In genomic region chr9:137236238-137236935, GRCh38 we compare ENCODE assay signal across 8 cellular contexts. TPM values are rescaled to one million over a fixed set of nuclear protein-coding genes. Genes with fewer than 3 reads are reported as not detected.
DNase-seq lines count a peak whose midpoint lies in the region; ATAC-seq, FAIRE-seq and TF ChIP-seq lines count a peak whose summit lies in the region.

No MANE protein-coding gene starts in this region.

- peak overlapping the region; percentile 84 for H3K27ac ChIP-seq in BLaER1
- H3K27ac ChIP-seq in WERI-Rb-1, result peak overlapping the region; percentile 56
- H3K27ac ChIP-seq in keratinocyte (ENCODE audit: control insufficient read depth, insufficient read depth, low read length), result no peak overlapping the region

- dilution Hi-C loops in keratinocyte (cut with MboI; ENCODE audit: extremely low pct_ligation_motif_present, low sequenced_read_pairs), result no loop called here

- FAIRE-seq in H54 (lab: Jason Lieb, UNC) (no peak), keratinocyte (lab: Jason Lieb, UNC) (no peak)

- TF ChIP-seq CTCF in WERI-Rb-1 (IDR thresholded peaks at IDR 0.05; ENCODE audit: low read depth, low read length) (peak; percentile 76), keratinocyte (optimal IDR thresholded peaks at IDR 0.05 in 1 of 3, IDR thresholded peaks at IDR 0.05 in 1 of 3, conservative IDR thresholded peaks at IDR 0.05 in 1 of 3; ENCODE audit: extremely low read depth in 1 of 3, insufficient read depth in 2 of 3, low read length in 3 of 3) (peak in 2 of 3 experiments; percentile 83 to 99)

- no peak for ATAC-seq in GM21717 (IDR thresholded peaks at IDR 0.05; ENCODE audit: unreplicated experiment)

- no peak for TF ChIP-seq POLR2A in H54 (IDR thresholded peaks at IDR 0.05; ENCODE audit: low read depth, low read length)

- peak; percentile 98 for DNase-seq in H54 (ENCODE audit: insufficient read length, low spot score)
- peak; percentile 67 for DNase-seq in NCI-H2196 treated with DMSO at 0.1 percent for 48 hours (lab: John Stamatoyannopoulos, UW; ENCODE audit: unreplicated experiment)
- peak; percentile 83 for DNase-seq in WERI-Rb-1
- peak; percentile 90 to 97 for DNase-seq in T47D (ENCODE audit: low read depth in 1 of 2, low spot score in 1 of 2)
- no peak for DNase-seq in keratinocyte (ENCODE audit: low read depth, low spot score)
- DNase-seq in stimulated activated CD4-positive, alpha-beta T cell treated with anti-CD3 and anti-CD28 coated beads, Interleukin-15, amount 100 ng/mL, for 1 hour (ENCODE audit: low read depth in 1 of 2, low spot score in 1 of 2), result peak; percentile 83 to 91

- H3K9ac ChIP-seq in BLaER1 (peak overlapping the region; percentile 69), keratinocyte (ENCODE audit: control insufficient read depth, extremely low read depth, insufficient read depth, low read length) (no peak overlapping the region)

- H3K4me2 ChIP-seq in BLaER1, result peak overlapping the region; percentile 98
- no peak overlapping the region for H3K4me2 ChIP-seq in keratinocyte (ENCODE audit: control insufficient read depth, extremely low read depth, insufficient read depth, low read depth, low read length)

- no peaks in the 10 kb centered on the region for H3K9me1 ChIP-seq in keratinocyte (ENCODE audit: control insufficient read depth, extremely low read depth, insufficient read depth, low read length)

- peak overlapping the region; percentile 63 for H3K4me3 ChIP-seq in BLaER1
- H3K4me3 ChIP-seq in WERI-Rb-1 (ENCODE audit: low read depth, low read length), result peak overlapping the region; percentile 32
- no peak overlapping the region for H3K4me3 ChIP-seq in keratinocyte (ENCODE audit: control insufficient read depth in 2 of 3, extremely low read depth in 1 of 3, insufficient read depth in 2 of 3, low read depth in 1 of 3, low read length in 3 of 3)

- in situ Hi-C loops in T47D (cut with HindIII; ENCODE audit: low pct_unique_long_range_greater_than_20kb, low sequenced_read_pairs), result no loop called here

- H3K36me3 ChIP-seq in BLaER1 (no peaks in the 10 kb centered on the region), WERI-Rb-1 (no peaks in the 10 kb centered on the region), keratinocyte (ENCODE audit: control insufficient read depth in 2 of 2, extremely low read depth in 1 of 2, insufficient read depth in 2 of 2, low read length in 2 of 2) (peaks cover 0 to 6% of the 10 kb centered on the region in 2 experiments)

- H3K9me3 ChIP-seq in BLaER1, result no peaks in the 10 kb centered on the region
- no peaks in the 10 kb centered on the region for H3K9me3 ChIP-seq in WERI-Rb-1 (ENCODE audit: severe bottlenecking)
- no peaks in the 10 kb centered on the region for H3K9me3 ChIP-seq in keratinocyte (ENCODE audit: control insufficient read depth, low read depth, low read length)

- H3K27me3 ChIP-seq in BLaER1 (no peaks in the 10 kb centered on the region), WERI-Rb-1 (ENCODE audit: insufficient read depth, low read depth, severe bottlenecking) (no peaks in the 10 kb centered on the region), keratinocyte (ENCODE audit: control insufficient read depth, extremely low read depth, insufficient read depth, low read length) (peaks cover 12% of the 10 kb centered on the region)

- peaks cover 9% of the 10 kb centered on the region for H3K79me2 ChIP-seq in keratinocyte (ENCODE audit: control insufficient read depth, insufficient read depth, low read length)

- H3K4me1 ChIP-seq in BLaER1 (peaks cover 71% of the 10 kb centered on the region), keratinocyte (ENCODE audit: control insufficient read depth, extremely low read depth, insufficient read depth, low read length) (no peaks in the 10 kb centered on the region)

- peaks cover 17% of the 10 kb centered on the region; the same call in 1 of the 2 replicates for H4K20me1 ChIP-seq in BLaER1
- H4K20me1 ChIP-seq in keratinocyte (ENCODE audit: control insufficient read depth, extremely low read depth, insufficient read depth, low read length), result no peaks in the 10 kb centered on the region

- H2AFZ ChIP-seq in keratinocyte (ENCODE audit: control insufficient read depth, low read length), result no peak overlapping the region

RNA-seq across cellular contexts. Expression of gene TUBB4B, which starts 4.7 kb away (rescaled TPM):
- 390 to 693 TPM (median 440 TPM) in 3 replicates for polyA plus RNA-seq in keratinocyte
- 64.2 TPM for polyA plus RNA-seq in keratinocyte (2011; ENCODE audit: low read depth)
- 328 and 496 TPM in 2 replicates for polyA plus RNA-seq in keratinocyte (2011; cell fraction: cytosol; rRNA removed)
- polyA plus RNA-seq in keratinocyte (2011; cell fraction: nucleus; rRNA removed), result 336 and 469 TPM in 2 replicates
- polyA plus RNA-seq in keratinocyte (2012; ENCODE audit: low replicate concordance), result 276 and 744 TPM in 2 replicates
- 387 to 836 TPM (median 396 TPM) in 3 replicates for polyA minus RNA-seq in keratinocyte
- polyA minus RNA-seq in keratinocyte (2011; cell fraction: cytosol; rRNA and poly(A)+ RNA removed), result 512 TPM
- 252 and 259 TPM in 2 replicates for polyA minus RNA-seq in keratinocyte (2011; cell fraction: nucleus; rRNA and poly(A)+ RNA removed)

RNA-seq across cellular contexts. Expression of gene SLC34A3, which starts 5.7 kb away (rescaled TPM):
- 0.03 TPM in 1 of 3 replicates, not detected in the others for polyA plus RNA-seq in keratinocyte
- not detected for polyA plus RNA-seq in keratinocyte (2011; ENCODE audit: low read depth)
- not detected in 2 replicates for polyA plus RNA-seq in keratinocyte (2011; cell fraction: cytosol; rRNA removed)
- polyA plus RNA-seq in keratinocyte (2011; cell fraction: nucleus; rRNA removed), result 0.05 TPM in 1 of 2 replicates, not detected in the other
- polyA plus RNA-seq in keratinocyte (2012; ENCODE audit: low replicate concordance), result 0.21 TPM in 1 of 2 replicates, not detected in the other
- polyA minus RNA-seq in keratinocyte, result not detected in 3 replicates
- polyA minus RNA-seq in keratinocyte (2011; cell fraction: cytosol; rRNA and poly(A)+ RNA removed), result not detected
- not detected in 2 replicates for polyA minus RNA-seq in keratinocyte (2011; cell fraction: nucleus; rRNA and poly(A)+ RNA removed)

RNA-seq across cellular contexts. Expression of gene RNF224, which starts 9.1 kb away (rescaled TPM):
- polyA plus RNA-seq in keratinocyte, result not detected in 3 replicates
- polyA plus RNA-seq in keratinocyte (2011; ENCODE audit: low read depth), result not detected
- polyA plus RNA-seq in keratinocyte (2011; cell fraction: cytosol; rRNA removed), result not detected in 2 replicates
- polyA plus RNA-seq in keratinocyte (2011; cell fraction: nucleus; rRNA removed), result 0.11 TPM in 1 of 2 replicates, not detected in the other
- polyA plus RNA-seq in keratinocyte (2012; ENCODE audit: low replicate concordance), result 0.06 and 0.31 TPM in 2 replicates
- polyA minus RNA-seq in keratinocyte, result not detected in 3 replicates
- polyA minus RNA-seq in keratinocyte (2011; cell fraction: cytosol; rRNA and poly(A)+ RNA removed), result not detected
- 0.21 TPM in 1 of 2 replicates, not detected in the other for polyA minus RNA-seq in keratinocyte (2011; cell fraction: nucleus; rRNA and poly(A)+ RNA removed)

RNA-seq across cellular contexts. Expression of gene CYSRT1, which starts 11.4 kb away (rescaled TPM):
- polyA plus RNA-seq in keratinocyte, result 0.80 to 1.8 TPM (median 1.2 TPM) in 3 replicates
- polyA plus RNA-seq in keratinocyte (2011; ENCODE audit: low read depth), result 8.0 TPM
- polyA plus RNA-seq in keratinocyte (2011; cell fraction: cytosol; rRNA removed), result 1.5 and 2.4 TPM in 2 replicates
- 1.3 and 2.1 TPM in 2 replicates for polyA plus RNA-seq in keratinocyte (2011; cell fraction: nucleus; rRNA removed)
- 1.9 and 27.3 TPM in 2 replicates for polyA plus RNA-seq in keratinocyte (2012; ENCODE audit: low replicate concordance)
- polyA minus RNA-seq in keratinocyte, result 0.42 to 1.3 TPM (median 0.86 TPM) in 3 replicates
- polyA minus RNA-seq in keratinocyte (2011; cell fraction: cytosol; rRNA and poly(A)+ RNA removed), result 3.1 TPM
- polyA minus RNA-seq in keratinocyte (2011; cell fraction: nucleus; rRNA and poly(A)+ RNA removed), result 1.1 TPM in 2 replicates

RNA-seq across cellular contexts. Expression of gene RNF208, which starts 14.3 kb away (rescaled TPM):
- 0.15 to 0.19 TPM in 2 of 3 replicates, not detected in the other for polyA plus RNA-seq in keratinocyte
- 1.0 TPM for polyA plus RNA-seq in keratinocyte (2011; ENCODE audit: low read depth)
- polyA plus RNA-seq in keratinocyte (2011; cell fraction: cytosol; rRNA removed), result 0.31 TPM in 1 of 2 replicates, not detected in the other
- 0.47 and 0.95 TPM in 2 replicates for polyA plus RNA-seq in keratinocyte (2011; cell fraction: nucleus; rRNA removed)
- 0.93 and 6.5 TPM in 2 replicates for polyA plus RNA-seq in keratinocyte (2012; ENCODE audit: low replicate concordance)
- polyA minus RNA-seq in keratinocyte, result not detected in 3 replicates
- not detected for polyA minus RNA-seq in keratinocyte (2011; cell fraction: cytosol; rRNA and poly(A)+ RNA removed)
- not detected in 2 replicates for polyA minus RNA-seq in keratinocyte (2011; cell fraction: nucleus; rRNA and poly(A)+ RNA removed)

Comparison
In these comparisons a context has a peak if more than half of its experiments do, and no peak if none do; other contexts are left out.
1. H3K4me3 ChIP-seq: peak in BLaER1 (single experiment) and WERI-Rb-1 (single experiment); none in keratinocyte (0 of 3).